ENCODE assay signal across 1 cellular context in genomic region chr3:38170722-38171121, GRCh38.
TF ChIP-seq lines count a peak whose summit lies in the region.

No MANE protein-coding gene starts in this region.

TF ChIP-seq in IMR-90, 13 proteins besides CTCF, POLR2A, EP300 and RAD21:
- TF ChIP-seq CHD1 (IDR thresholded peaks at IDR 0.05; ENCODE audit: low read depth, low read length): no peak
- TF ChIP-seq RCOR1 (IDR thresholded peaks at IDR 0.05; ENCODE audit: insufficient replicate concordance, low read length): no peak
- no peak for TF ChIP-seq SMC3 (IDR thresholded peaks at IDR 0.05; ENCODE audit: low read depth, low read length)
- TF ChIP-seq ELK1 (IDR thresholded peaks at IDR 0.05; ENCODE audit: borderline replicate concordance, low read depth, low read length): no peak
